In genomic region chr2:3405876-3406275, GRCh38 we compare ENCODE assay signal across 20 cellular contexts. TPM values are rescaled to one million over a fixed set of nuclear protein-coding genes. Genes with fewer than 3 reads are reported as not detected.
DNase-seq lines count a peak whose midpoint lies in the region; ATAC-seq, FAIRE-seq and TF ChIP-seq lines count a peak whose summit lies in the region.
"Had no signal": no experiment of that assay in that cellular context is flagged by ENCODE, and none has a peak within 500 bp of the region (broad histone marks: within the 10 kb centered on the region; RNA-seq: fewer than 3 reads in every experiment).

No MANE protein-coding gene starts in this region.

- no peak for FAIRE-seq in D721Med (lab: Jason Lieb, UNC)
- FAIRE-seq: HTR-8/SVneo had no signal

- H3K27me3 ChIP-seq in OCI-LY3 (ENCODE audit: low read depth, low read length) = no peaks in the 10 kb centered on the region
- H3K27me3 ChIP-seq in heart right ventricle = no peaks in the 10 kb centered on the region
- H3K27me3 ChIP-seq: SJSA1 had no signal

- peak; percentile 59 to 87 (median 72) for ATAC-seq in heart right ventricle
- ATAC-seq in activated T-helper 17 cell treated with anti-CD3 and anti-CD28 coated beads, Interleukin-2, amount 50 U/mL, for 72 hours (replicated peaks) = no peak
- ATAC-seq: PC-3 had no signal

- intact Hi-C loops in dendritic cell treated with granulocyte-macrophage colony-stimulating factor and Interleukin-4, amounts not matched to agents 40 ng/mL and 50 ng/mL, for 4 days (cut with micrococcal nuclease) = no loop called here
- intact Hi-C loops in heart right ventricle (cut with DNase I) = loop anchor here in 1 of 10 donors (2.0 kb wide), 1 partner anchor 25 kb away; no protein-coding TSS in a partner anchor

- no peaks in the 10 kb centered on the region for H3K9me3 Mint-ChIP-seq in dendritic cell treated with granulocyte-macrophage colony-stimulating factor and Interleukin-4, amounts not matched to agents 40 ng/mL and 50 ng/mL, for 4 days
- no peaks in the 10 kb centered on the region for H3K9me3 Mint-ChIP-seq in neural crest cell
- no peaks in the 10 kb centered on the region for H3K9me3 Mint-ChIP-seq in activated T-helper 17 cell treated with anti-CD3 and anti-CD28 coated beads, Interleukin-2, amount 50 U/mL, for 72 hours
- H3K9me3 Mint-ChIP-seq: CD4-positive, CD25-positive, alpha-beta regulatory T cell had no signal

- no peak overlapping the region for H2AFZ ChIP-seq in OCI-LY3 (ENCODE audit: low read depth, low read length)

- H3K27ac ChIP-seq in OCI-LY3 (ENCODE audit: low read length) (peak overlapping the region; percentile 13; the same call in 1 of the 2 replicates), heart right ventricle (peak overlapping the region in 8 of 10 donors; percentile 11 to 64 (median 35))
- H3K27ac ChIP-seq: HL-60, RWPE1, SJSA1 had no signal

- H3K4me3 Mint-ChIP-seq in dendritic cell treated with granulocyte-macrophage colony-stimulating factor and Interleukin-4, amounts not matched to agents 40 ng/mL and 50 ng/mL, for 4 days = no peak overlapping the region
- H3K4me3 Mint-ChIP-seq in neural crest cell = no peak overlapping the region
- no peak overlapping the region for H3K4me3 Mint-ChIP-seq in activated T-helper 17 cell treated with anti-CD3 and anti-CD28 coated beads, Interleukin-2, amount 50 U/mL, for 72 hours
- H3K4me3 Mint-ChIP-seq: B cell; CD4-positive, CD25-positive, alpha-beta regulatory T cell had no signal

- H3K9me3 ChIP-seq in OCI-LY3 (ENCODE audit: insufficient read depth, low read length) (0 out of 2 replicates have a peak, but pooled peaks cover 4% of the 10 kb centered on the region), heart right ventricle (no peaks in the 10 kb centered on the region)
- H3K9me3 ChIP-seq: Caco-2, HAP-1, SJSA1 had no signal

- peak overlapping the region; percentile 40 for H3K27ac Mint-ChIP-seq in dendritic cell treated with granulocyte-macrophage colony-stimulating factor and Interleukin-4, amounts not matched to agents 40 ng/mL and 50 ng/mL, for 4 days
- peak overlapping the region; percentile 35 for H3K27ac Mint-ChIP-seq in neural crest cell (ENCODE audit: unreplicated experiment)
- H3K27ac Mint-ChIP-seq in activated T-helper 17 cell treated with anti-CD3 and anti-CD28 coated beads, Interleukin-2, amount 50 U/mL, for 72 hours = no peak overlapping the region
- H3K27ac Mint-ChIP-seq: B cell had no signal

- H3K4me1 ChIP-seq in OCI-LY3 (ENCODE audit: low read length) = peaks cover 51% of the 10 kb centered on the region
- peaks cover 0 to 46% (median 15%) of the 10 kb centered on the region in 9 donors for H3K4me1 ChIP-seq in heart right ventricle
- H3K4me1 ChIP-seq: Caco-2, HAP-1, SJSA1 had no signal

- no peak for TF ChIP-seq CTCF in OCI-LY3 (IDR thresholded peaks at IDR 0.05; ENCODE audit: low read depth, low read length)
- TF ChIP-seq CTCF in heart right ventricle (IDR thresholded peaks at IDR 0.05) = no peak
- TF ChIP-seq CTCF in neural crest cell (conservative IDR thresholded peaks at IDR 0.05) = no peak
- TF ChIP-seq CTCF in D721Med (IDR thresholded peaks at IDR 0.05; ENCODE audit: insufficient read depth, missing control alignments) = no peak

- H3K36me3 ChIP-seq in OCI-LY3 (replicated peaks; ENCODE audit: low read depth, low read length) = peaks cover 63% of the 10 kb centered on the region
- peaks cover 0 to 83% (median 15%) of the 10 kb centered on the region in 9 donors for H3K36me3 ChIP-seq in heart right ventricle

- WGBS in heart right ventricle, 2 donors = 65 to 69% methylated on average over 7 of the region's 7 CpGs

- H3K9ac ChIP-seq in OCI-LY3 (ENCODE audit: low read length) = no peak overlapping the region

- no peak overlapping the region for H3K4me2 ChIP-seq in OCI-LY3 (ENCODE audit: low read length)

- H3K36me3 Mint-ChIP-seq in dendritic cell treated with granulocyte-macrophage colony-stimulating factor and Interleukin-4, amounts not matched to agents 40 ng/mL and 50 ng/mL, for 4 days (ENCODE audit: low read depth) = peaks cover 68% of the 10 kb centered on the region
- peaks cover 12% of the 10 kb centered on the region for H3K36me3 Mint-ChIP-seq in neural crest cell (ENCODE audit: low read depth)
- H3K36me3 Mint-ChIP-seq in activated T-helper 17 cell treated with anti-CD3 and anti-CD28 coated beads, Interleukin-2, amount 50 U/mL, for 72 hours (ENCODE audit: low read depth) = peaks cover 79% of the 10 kb centered on the region

- H3K79me2 ChIP-seq in OCI-LY3 (ENCODE audit: low read length) = peaks cover 56% of the 10 kb centered on the region

- H3K27me3 Mint-ChIP-seq in dendritic cell treated with granulocyte-macrophage colony-stimulating factor and Interleukin-4, amounts not matched to agents 40 ng/mL and 50 ng/mL, for 4 days = no peaks in the 10 kb centered on the region
- no peaks in the 10 kb centered on the region for H3K27me3 Mint-ChIP-seq in neural crest cell (ENCODE audit: low read depth)
- H3K27me3 Mint-ChIP-seq in activated T-helper 17 cell treated with anti-CD3 and anti-CD28 coated beads, Interleukin-2, amount 50 U/mL, for 72 hours = no peaks in the 10 kb centered on the region
- H3K27me3 Mint-ChIP-seq: B cell; CD4-positive, CD25-positive, alpha-beta regulatory T cell had no signal

- peaks cover 20% of the 10 kb centered on the region for H3K4me1 Mint-ChIP-seq in dendritic cell treated with granulocyte-macrophage colony-stimulating factor and Interleukin-4, amounts not matched to agents 40 ng/mL and 50 ng/mL, for 4 days (ENCODE audit: low read depth)
- no peaks in the 10 kb centered on the region for H3K4me1 Mint-ChIP-seq in neural crest cell
- no peaks in the 10 kb centered on the region for H3K4me1 Mint-ChIP-seq in activated T-helper 17 cell treated with anti-CD3 and anti-CD28 coated beads, Interleukin-2, amount 50 U/mL, for 72 hours

- DNase-seq in heart right ventricle (peak; percentile 36 to 60), neural crest cell (ENCODE audit: low read depth, low spot score) (no peak), D721Med (ENCODE audit: insufficient read length, low spot score) (no peak)
- DNase-seq in activated naive CD4-positive, alpha-beta T cell treated with anti-CD3 and anti-CD28 coated beads, Interleukin-2, amount 50 U/mL, for 16 hours = no peak
- DNase-seq: ACHN; Caco-2; CD4-positive, CD25-positive, alpha-beta regulatory T cell; NCI-H1417 treated with DMSO at 0.1 percent for 48 hours; NCI-H1930; NCI-H748 treated with DMSO at 0.1 percent for 48 hours; PC-3 had no signal

- H3K4me3 ChIP-seq in OCI-LY3 (ENCODE audit: low read length) (no peak overlapping the region), heart right ventricle (no peak overlapping the region)
- H3K4me3 ChIP-seq: HAP-1, SJSA1 had no signal

- H4K20me1 ChIP-seq in OCI-LY3 (ENCODE audit: insufficient read depth, low read length) = no peaks in the 10 kb centered on the region

RNA-seq across cellular contexts. Expression of gene TRAPPC12, which starts 26.4 kb away (rescaled TPM):
- total RNA-seq in heart right ventricle = 100 to 1,000 TPM in 2 of 10 donors, 10 to 100 TPM in 8; 71.9 to 135 (median 89.6) TPM
- 100 to 1,000 TPM in 1 of 2 donors, 10 to 100 TPM in 1; 74.0 to 256 TPM for polyA plus RNA-seq in heart right ventricle
- 96.9 and 104 TPM in 2 replicates for total RNA-seq in neural crest cell
- total RNA-seq in activated T-helper 17 cell treated with anti-CD3 and anti-CD28 coated beads, Interleukin-2, amount 50 U/mL, for 72 hours = 10 to 100 TPM; 67.2 to 70.6 TPM

RNA-seq across cellular contexts. Expression of gene EIPR1, which starts 28.3 kb away (rescaled TPM):
- 10 to 100 TPM in 7 of 10 donors, 1 to 10 TPM in 3; 8.2 to 14.7 (median 12.0) TPM for total RNA-seq in heart right ventricle
- 10 to 100 TPM in 1 of 2 donors, 1 to 10 TPM in 1; 6.8 to 22.3 TPM for polyA plus RNA-seq in heart right ventricle
- total RNA-seq in neural crest cell = 33.0 and 34.9 TPM in 2 replicates
- total RNA-seq in activated T-helper 17 cell treated with anti-CD3 and anti-CD28 coated beads, Interleukin-2, amount 50 U/mL, for 72 hours = 10 to 100 TPM; 26.1 to 45.7 TPM

Comparison
In these comparisons a context has a peak if more than half of its experiments do, and no peak if none do; other contexts are left out.
1. DNase-seq: peak in heart right ventricle (2 of 2); none in neural crest cell (single experiment), activated naive CD4-positive, alpha-beta T cell treated with anti-CD3 and anti-CD28 coated beads, Interleukin-2, amount 50 U/mL, for 16 hours (single experiment) and D721Med (single experiment).